1 cellular context compared by ENCODE assay signal in genomic region chr2:96084006-96084857, GRCh38.
TF ChIP-seq lines count a peak whose summit lies in the region.

No MANE protein-coding gene starts in this region.

TF ChIP-seq in IMR-90, 13 proteins besides CTCF, POLR2A, EP300 and RAD21:
- TF ChIP-seq MAFK (IDR thresholded peaks at IDR 0.05; ENCODE audit: low read depth, low read length) (no peak), USF2 (IDR thresholded peaks at IDR 0.05; ENCODE audit: low read depth, low read length) (no peak), ELK1 (IDR thresholded peaks at IDR 0.05; ENCODE audit: borderline replicate concordance, low read depth, low read length) (no peak), CEBPB (IDR thresholded peaks at IDR 0.05; ENCODE audit: low read depth, low read length) (no peak), NFE2L2 (IDR thresholded peaks at IDR 0.05; ENCODE audit: low read depth, low read length) (no peak), BHLHE40 (IDR thresholded peaks at IDR 0.05; ENCODE audit: low read depth, low read length) (no peak)
